Comparison of ENCODE assay signal across 10 cellular contexts in the genomic region with DNA sequence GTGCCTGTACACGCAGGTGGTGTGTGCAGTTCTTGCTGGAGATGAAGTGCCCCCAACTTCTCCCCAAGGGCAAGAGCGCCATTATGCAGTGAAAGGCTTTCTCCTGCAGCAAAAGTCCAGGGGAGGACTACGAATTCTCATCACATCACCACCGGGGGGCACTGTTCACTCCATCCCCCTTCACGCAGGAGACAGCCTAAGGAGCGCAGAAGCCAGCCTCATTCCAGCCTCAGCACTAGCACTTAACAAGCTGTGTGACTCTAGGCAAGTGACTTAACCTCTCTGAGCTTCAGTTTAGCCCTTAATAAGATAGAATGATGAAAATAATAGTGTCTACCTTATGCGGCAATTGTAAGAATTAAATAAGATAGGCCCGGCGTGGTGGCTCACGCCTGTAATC. TPM values are rescaled to one million over a fixed set of nuclear protein-coding genes. Genes with fewer than 3 reads are reported as not detected.
DNase-seq lines count a peak whose midpoint lies in the region; ATAC-seq lines count a peak whose summit lies in the region.
"Had no signal": no experiment of that assay in that cellular context is flagged by ENCODE, and none has a peak within 500 bp of the region (broad histone marks: within the 10 kb centered on the region; RNA-seq: fewer than 3 reads in every experiment).

No MANE protein-coding gene starts in this region.

- no peaks in the 10 kb centered on the region for H3K9me3 Mint-ChIP-seq in activated naive CD4-positive, alpha-beta T cell treated with anti-CD3 and anti-CD28 coated beads for 36 hours
- H3K9me3 Mint-ChIP-seq: T-helper 1 cell treated with Interleukin-12 subunit alpha and Interleukin-12 subunit beta and Interleukin-4 antibody, amounts not matched to agents 30 μg/mL and 1 μg/mL, for 36 hours had no signal

- H3K27ac Mint-ChIP-seq in activated naive CD4-positive, alpha-beta T cell treated with anti-CD3 and anti-CD28 coated beads for 36 hours = peak overlapping the region; percentile 44
- H3K27ac Mint-ChIP-seq: T-helper 1 cell treated with Interleukin-12 subunit alpha and Interleukin-12 subunit beta and Interleukin-4 antibody, amounts not matched to agents 30 μg/mL and 1 μg/mL, for 36 hours had no signal

- H3K36me3 Mint-ChIP-seq in activated naive CD4-positive, alpha-beta T cell treated with anti-CD3 and anti-CD28 coated beads for 36 hours (ENCODE audit: low read depth) = peaks cover 32% of the 10 kb centered on the region

- no peak overlapping the region for H3K4me3 Mint-ChIP-seq in activated naive CD4-positive, alpha-beta T cell treated with anti-CD3 and anti-CD28 coated beads for 36 hours
- H3K4me3 Mint-ChIP-seq: T-helper 1 cell treated with Interleukin-12 subunit alpha and Interleukin-12 subunit beta and Interleukin-4 antibody, amounts not matched to agents 30 μg/mL and 1 μg/mL, for 36 hours had no signal

- intact Hi-C loops in activated naive CD4-positive, alpha-beta T cell treated with anti-CD3 and anti-CD28 coated beads for 36 hours (cut with micrococcal nuclease) = loop anchor here (1.0 kb wide), 1 partner anchor 213 kb away; no protein-coding TSS in a partner anchor
- intact Hi-C loops in right cardiac atrium (cut with DNase I) = no loop called here

- no peaks in the 10 kb centered on the region for H3K27me3 Mint-ChIP-seq in activated naive CD4-positive, alpha-beta T cell treated with anti-CD3 and anti-CD28 coated beads for 36 hours (ENCODE audit: low read depth)

- H3K9me3 ChIP-seq in right cardiac atrium (ENCODE audit: control insufficient read depth, low read length) = no peaks in the 10 kb centered on the region
- H3K9me3 ChIP-seq: thyroid gland had no signal

- H3K27me3 ChIP-seq in right cardiac atrium (ENCODE audit: control insufficient read depth, insufficient read depth) = no peaks in the 10 kb centered on the region
- H3K27me3 ChIP-seq: thyroid gland had no signal

- WGBS in right cardiac atrium = 73% methylated on average over 10 of the region's 10 CpGs

- H3K4me3 ChIP-seq in right cardiac atrium (ENCODE audit: low read length) = no peak overlapping the region
- H3K4me3 ChIP-seq: thyroid gland had no signal

- no peak overlapping the region for H3K27ac ChIP-seq in right cardiac atrium (ENCODE audit: low read length)

- ATAC-seq in right cardiac atrium (no peak), HG02840 (IDR thresholded peaks at IDR 0.05; ENCODE audit: low FRiP score, unreplicated experiment) (no peak)

- CTCF ChIA-PET in activated naive CD4-positive, alpha-beta T cell treated with anti-CD3 and anti-CD28 coated beads for 36 hours (lab: Charles Lee) = interaction anchor here (0.6 to 6.0 kb wide), 13 partner anchors 14 to 214 kb away, joined by 3 to 40 read pairs (median 5); no protein-coding TSS in a partner anchor

- H3K4me1 Mint-ChIP-seq in activated naive CD4-positive, alpha-beta T cell treated with anti-CD3 and anti-CD28 coated beads for 36 hours (ENCODE audit: low read depth) = peaks cover 82% of the 10 kb centered on the region

- DNase-seq in COR-L47 (lab: John Stamatoyannopoulos, UW) (peak; percentile 53), HT-29 (ENCODE audit: low spot score) (peak; percentile 63), SHP77 (lab: John Stamatoyannopoulos, UW) (peak; percentile 36 to 46), right cardiac atrium (peak; percentile 55 to 76 (median 68)), OCI-M2 (lab: John Stamatoyannopoulos, UW; ENCODE audit: unreplicated experiment) (no peak)
- peak; percentile 81 for DNase-seq in activated naive CD4-positive, alpha-beta T cell treated with anti-CD3 and anti-CD28 coated beads for 36 hours
- peak; percentile 75 to 79 for DNase-seq in stimulated activated CD4-positive, alpha-beta T cell treated with anti-CD3 and anti-CD28 coated beads, Interleukin-2, amount 100 ng/mL, for 24 hours

- peaks cover 12% of the 10 kb centered on the region for H3K4me1 ChIP-seq in right cardiac atrium (ENCODE audit: control insufficient read depth, insufficient read depth, low read length)

RNA-seq across cellular contexts. Expression of a gene that starts 32.3 kb away (rescaled TPM):
- total RNA-seq in HT-29 (2014; rRNA removed; shearing (Covaris generic)) = 10.8 and 11.3 TPM in 2 replicates
- 10 to 100 TPM; 53.0 to 53.5 TPM for total RNA-seq in activated naive CD4-positive, alpha-beta T cell treated with anti-CD3 and anti-CD28 coated beads for 36 hours
- 10 to 100 TPM; 20.0 to 22.9 (median 21.1) TPM for total RNA-seq in right cardiac atrium
- polyA plus RNA-seq in right cardiac atrium = 9.9 TPM
